Comparison of ENCODE assay signal across 13 cellular contexts in the genomic region with DNA sequence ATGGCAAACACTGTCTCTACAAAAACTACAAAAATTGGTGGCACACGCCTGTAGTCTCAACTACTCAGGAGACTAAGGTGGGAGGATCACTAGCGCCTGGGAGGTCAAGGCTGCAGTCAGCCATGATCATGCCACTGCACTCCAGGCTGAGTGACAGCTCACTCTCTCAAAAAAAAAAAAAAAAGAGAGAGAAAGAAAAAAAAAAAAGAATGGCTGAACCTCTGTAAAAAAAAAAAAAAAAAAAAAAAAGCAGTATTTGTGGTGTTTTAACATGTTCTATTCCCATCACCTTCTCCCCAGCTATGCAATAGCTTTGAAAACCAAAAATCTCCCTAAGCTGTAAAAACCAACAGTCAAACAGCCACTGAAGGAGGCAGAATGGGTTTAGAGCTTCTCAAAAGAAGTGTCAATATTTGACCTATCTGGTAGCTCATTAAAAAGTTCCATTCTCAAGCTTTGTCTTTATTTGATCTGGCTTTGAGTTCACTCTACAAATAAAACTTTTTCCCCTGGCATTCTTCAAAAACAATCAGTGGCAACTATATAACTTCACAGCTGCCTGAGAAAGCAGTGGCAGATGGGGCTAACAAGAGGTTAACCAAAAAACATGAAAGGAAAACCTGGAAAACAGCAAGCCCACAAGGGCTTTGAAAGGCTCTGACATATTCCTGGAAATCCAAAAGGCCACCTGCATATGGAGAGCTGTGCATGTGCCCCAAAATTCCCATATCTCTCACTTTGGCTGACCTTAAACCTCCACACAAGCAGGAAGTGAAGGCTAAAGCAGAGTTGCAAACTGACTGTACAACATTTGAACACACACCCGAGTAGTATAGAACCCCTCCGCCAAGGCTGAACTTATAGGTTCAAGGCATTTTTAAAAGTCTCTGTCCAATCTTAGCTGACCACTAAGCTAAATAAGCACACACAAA. TPM values are rescaled to one million over a fixed set of nuclear protein-coding genes. Genes with fewer than 3 reads are reported as not detected.
DNase-seq lines count a peak whose midpoint lies in the region; ATAC-seq and TF ChIP-seq lines count a peak whose summit lies in the region.
"Had no signal": no experiment of that assay in that cellular context is flagged by ENCODE, and none has a peak within 500 bp of the region (broad histone marks: within the 10 kb centered on the region; RNA-seq: fewer than 3 reads in every experiment).

No MANE protein-coding gene starts in this region.

- peaks cover 71% of the 10 kb centered on the region for H3K4me1 Mint-ChIP-seq in activated T-cell treated with anti-CD3 and anti-CD28 coated beads, Interleukin-2, amount 50 U/mL, for 72 hours (ENCODE audit: low read depth)
- peaks cover 12 to 27% of the 10 kb centered on the region in 2 donors for H3K4me1 Mint-ChIP-seq in stimulated activated naive B cell treated with anti-CD40 and anti-IgM and Interleukin-4, amounts not matched to agents 10 μg/mL and 1 μg/mL and 100 μg/mL, for 72 hours

- H3K4me3 ChIP-seq in body of pancreas (no peak overlapping the region), MG63 (no peak overlapping the region), coronary artery (no peak overlapping the region)
- H3K4me3 ChIP-seq: gastrocnemius medialis had no signal

- DNase-seq in activated T-cell treated with anti-CD3 and anti-CD28 coated beads, Interleukin-2, amount 50 U/mL, for 72 hours: no peak
- DNase-seq in activated T-cell treated with anti-CD3 and anti-CD28 coated beads, Interleukin-2, amount 50 U/mL, for 1 hour: no peak
- DNase-seq in NCI-H2171 (lab: John Stamatoyannopoulos, UW) (peak; percentile 17), body of pancreas (peak in 2 of 4 donors; percentile 10), MG63 (no peak), HK-2 (ENCODE audit: unreplicated experiment) (no peak), coronary artery (ENCODE audit: low spot score) (no peak)
- DNase-seq in stimulated activated naive B cell treated with anti-CD40 and anti-IgM and Interleukin-4, amounts not matched to agents 10 μg/mL and 1 μg/mL and 100 μg/mL, for 72 hours: no peak
- DNase-seq: gastrocnemius medialis; NCI-H2081; stimulated activated CD4-positive, alpha-beta T cell treated with anti-CD3 and anti-CD28 coated beads, Interleukin-15, amount 100 ng/mL, for 24 hours had no signal

- H3K27ac Mint-ChIP-seq in activated T-cell treated with anti-CD3 and anti-CD28 coated beads, Interleukin-2, amount 50 U/mL, for 72 hours: peak overlapping the region; percentile 97
- H3K27ac Mint-ChIP-seq in stimulated activated naive B cell treated with anti-CD40 and anti-IgM and Interleukin-4, amounts not matched to agents 10 μg/mL and 1 μg/mL and 100 μg/mL, for 72 hours: no peak overlapping the region
- H3K27ac Mint-ChIP-seq: mesothelial cell of epicardium had no signal

- WGBS in body of pancreas, 2 donors: 67% methylated on average over 3 to 4 of the region's 4 CpGs

- peak overlapping the region; percentile 61 to 90 for H3K4me3 Mint-ChIP-seq in activated T-cell treated with anti-CD3 and anti-CD28 coated beads, Interleukin-2, amount 50 U/mL, for 72 hours
- no peak overlapping the region for H3K4me3 Mint-ChIP-seq in stimulated activated naive B cell treated with anti-CD40 and anti-IgM and Interleukin-4, amounts not matched to agents 10 μg/mL and 1 μg/mL and 100 μg/mL, for 72 hours
- H3K4me3 Mint-ChIP-seq: mesothelial cell of epicardium had no signal

- H3K27ac ChIP-seq in body of pancreas (peak overlapping the region in 1 of 4 donors; percentile 18), coronary artery (no peak overlapping the region)
- H3K27ac ChIP-seq: parathyroid adenoma had no signal

- H3K36me3 ChIP-seq in body of pancreas (replicated peaks in 1 of 2; ENCODE audit: insufficient read depth in 1 of 2, low read depth in 2 of 2): no peaks in the 10 kb centered on the region
- H3K36me3 ChIP-seq in MG63: no peaks in the 10 kb centered on the region
- H3K36me3 ChIP-seq: gastrocnemius medialis had no signal

- H3K36me3 Mint-ChIP-seq in activated T-cell treated with anti-CD3 and anti-CD28 coated beads, Interleukin-2, amount 50 U/mL, for 72 hours (ENCODE audit: insufficient read depth in 2 of 2): peaks cover 2 to 5% of the 10 kb centered on the region in 2 donors
- H3K36me3 Mint-ChIP-seq in stimulated activated naive B cell treated with anti-CD40 and anti-IgM and Interleukin-4, amounts not matched to agents 10 μg/mL and 1 μg/mL and 100 μg/mL, for 72 hours: peaks cover 8 to 16% of the 10 kb centered on the region in 2 donors

- no peaks in the 10 kb centered on the region for H3K9me3 ChIP-seq in body of pancreas
- H3K9me3 ChIP-seq in MG63: no peaks in the 10 kb centered on the region
- H3K9me3 ChIP-seq: gastrocnemius medialis had no signal

- no peak for TF ChIP-seq CTCF in body of pancreas (IDR thresholded peaks at IDR 0.05)
- TF ChIP-seq CTCF in coronary artery (IDR thresholded peaks at IDR 0.05): no peak

- H3K27me3 ChIP-seq in body of pancreas (no peaks in the 10 kb centered on the region), MG63 (no peaks in the 10 kb centered on the region)
- H3K27me3 ChIP-seq: gastrocnemius medialis had no signal

- peak; percentile 25 to 44 for ATAC-seq in activated T-cell treated with anti-CD3 and anti-CD28 coated beads, Interleukin-2, amount 50 U/mL, for 72 hours (replicated peaks in 1 of 2)
- ATAC-seq in body of pancreas: peak; percentile 45
- peak; percentile 33 to 39 for ATAC-seq in stimulated activated naive B cell treated with anti-CD40 and anti-IgM and Interleukin-4, amounts not matched to agents 10 μg/mL and 1 μg/mL and 100 μg/mL, for 72 hours (replicated peaks)
- ATAC-seq: gastrocnemius medialis had no signal

- intact Hi-C loops in body of pancreas (cut with DNase I): no loop called here

- no peak for TF ChIP-seq POLR2A in body of pancreas (IDR thresholded peaks at IDR 0.05)

- H3K27me3 Mint-ChIP-seq in activated T-cell treated with anti-CD3 and anti-CD28 coated beads, Interleukin-2, amount 50 U/mL, for 72 hours (ENCODE audit: low read depth): no peaks in the 10 kb centered on the region
- H3K27me3 Mint-ChIP-seq in stimulated activated naive B cell treated with anti-CD40 and anti-IgM and Interleukin-4, amounts not matched to agents 10 μg/mL and 1 μg/mL and 100 μg/mL, for 72 hours: no peaks in the 10 kb centered on the region

- peaks cover 0 to 3% of the 10 kb centered on the region in 2 donors for H3K9me3 Mint-ChIP-seq in activated T-cell treated with anti-CD3 and anti-CD28 coated beads, Interleukin-2, amount 50 U/mL, for 72 hours
- H3K9me3 Mint-ChIP-seq in stimulated activated naive B cell treated with anti-CD40 and anti-IgM and Interleukin-4, amounts not matched to agents 10 μg/mL and 1 μg/mL and 100 μg/mL, for 72 hours: peaks cover 0 to 1% of the 10 kb centered on the region in 2 donors

- peaks cover 37% of the 10 kb centered on the region for H3K4me1 ChIP-seq in body of pancreas
- H3K4me1 ChIP-seq: parathyroid adenoma had no signal

RNA-seq across cellular contexts. Expression of a gene that starts 36.0 kb away (rescaled TPM):
- 10 to 100 TPM; 42.4 to 48.8 TPM for total RNA-seq in activated T-cell treated with anti-CD3 and anti-CD28 coated beads, Interleukin-2, amount 50 U/mL, for 72 hours
- 10 to 100 TPM; 15.8 to 19.7 TPM for total RNA-seq in body of pancreas
- total RNA-seq in MG63 (2014; rRNA removed; shearing (Covaris generic); ENCODE audit: low replicate concordance): 24.7 and 37.4 TPM in 2 replicates

Comparison
In these comparisons a context has a peak if more than half of its experiments do, and no peak if none do; other contexts are left out.
1. H3K4me3 Mint-ChIP-seq: peak in activated T-cell treated with anti-CD3 and anti-CD28 coated beads, Interleukin-2, amount 50 U/mL, for 72 hours (2 of 2); none in stimulated activated naive B cell treated with anti-CD40 and anti-IgM and Interleukin-4, amounts not matched to agents 10 μg/mL and 1 μg/mL and 100 μg/mL, for 72 hours (0 of 2).
2. Peak in every context shown above with its lines, with median percentiles within 50 percentile points of each other: ATAC-seq.